Comparison of ENCODE assay signal across 8 cellular contexts in genomic region chr5:113293068-113293571, GRCh38.
DNase-seq lines count a peak whose midpoint lies in the region; ATAC-seq, FAIRE-seq and TF ChIP-seq lines count a peak whose summit lies in the region.

No MANE protein-coding gene starts in this region.

- no peak for TF ChIP-seq POLR2A in esophagus muscularis mucosa (IDR thresholded peaks at IDR 0.05; ENCODE audit: low read depth)

- peaks cover 4% of the 10 kb centered on the region for H3K79me2 ChIP-seq in osteoblast (ENCODE audit: insufficient read depth, low read length)

- DNase-seq in GM18507 (ENCODE audit: extremely low spot score, insufficient read length, low read depth) (no peak), Panc1 (ENCODE audit: low read depth, low spot score) (no peak), esophagus muscularis mucosa (ENCODE audit: extremely low spot score) (no peak), osteoblast (ENCODE audit: insufficient read length, low spot score, missing footprints) (peak; percentile 72), head of caudate nucleus (no peak), HUDEP-2 (lab: John Stamatoyannopoulos, UW; ENCODE audit: unreplicated experiment in 76 of 76) (no peak), amygdala (lab: John Stamatoyannopoulos, UW) (no peak)
- no peak for DNase-seq in effector CD8-positive, alpha-beta T cell (lab: John Stamatoyannopoulos, UW)

- 25% methylated on average over 8 of the region's 8 CpGs for WGBS in esophagus muscularis mucosa

- no peak for ATAC-seq in Panc1

- POLR2A ChIA-PET in Panc1 (lab: Charles Lee), result no interaction called here

- H3K4me2 ChIP-seq in osteoblast (ENCODE audit: insufficient read depth, low read length), result peak overlapping the region; percentile 95

- H3K4me3 ChIP-seq in Panc1 (ENCODE audit: low read depth in 2 of 2, low read length in 2 of 2) (peak overlapping the region; percentile 53 to 56; a peak in 2 of 4 replicates), esophagus muscularis mucosa (peak overlapping the region; percentile 80 to 97 (median 88)), osteoblast (ENCODE audit: insufficient read depth, low read length) (peak overlapping the region; percentile 78)

- H3K36me3 ChIP-seq in Panc1 (ENCODE audit: control insufficient read depth, insufficient read depth, low read length) (no peaks in the 10 kb centered on the region), esophagus muscularis mucosa (no peaks in the 10 kb centered on the region), osteoblast (ENCODE audit: insufficient read depth, low read length) (no peaks in the 10 kb centered on the region)

- intact Hi-C loops in Panc1 (cut with micrococcal nuclease; ENCODE audit: unreplicated experiment), result no loop called here
- intact Hi-C loops in esophagus muscularis mucosa (cut with DNase I), result no loop called here
- intact Hi-C loops in head of caudate nucleus (cut with DNase I), result no loop called here

- H2AFZ ChIP-seq in osteoblast (ENCODE audit: low read length), result peak overlapping the region; percentile 77

- no peaks in the 10 kb centered on the region for H3K9me3 ChIP-seq in Panc1 (ENCODE audit: control insufficient read depth, insufficient read depth, low read depth, low read length)
- H3K9me3 ChIP-seq in esophagus muscularis mucosa, result no peaks in the 10 kb centered on the region
- no peaks in the 10 kb centered on the region for H3K9me3 ChIP-seq in osteoblast (ENCODE audit: low read depth, low read length)

- TF ChIP-seq CTCF in Panc1 (IDR thresholded peaks at IDR 0.05), result no peak
- TF ChIP-seq CTCF in esophagus muscularis mucosa (IDR thresholded peaks at IDR 0.05), result no peak
- no peak for TF ChIP-seq CTCF in osteoblast (IDR thresholded peaks at IDR 0.05; ENCODE audit: extremely low read depth, low read depth, low read length)

- in situ Hi-C loops in Panc1 (cut with HindIII; ENCODE audit: low pct_unique_long_range_greater_than_20kb, low sequenced_read_pairs), result no loop called here

- peak; percentile 70 for FAIRE-seq in GM18507 (lab: Jason Lieb, UNC)

- no TSS peak for BruUV-seq in Panc1 (replicated peaks; lab: Mats Ljungman, UMichigan)

- peaks cover 7% of the 10 kb centered on the region for H4K20me1 ChIP-seq in osteoblast (ENCODE audit: insufficient read depth, low read length)

- H3K27ac ChIP-seq in Panc1 (ENCODE audit: low read length), result no peak overlapping the region
- peak overlapping the region in 2 of 4 donors; percentile 91 to 94 for H3K27ac ChIP-seq in esophagus muscularis mucosa (replicated peaks in 1 of 4)
- peak overlapping the region; percentile 74 for H3K27ac ChIP-seq in osteoblast (ENCODE audit: low read depth, low read length)

- CTCF ChIA-PET in Panc1 (lab: Charles Lee), result no interaction called here

- H3K27me3 ChIP-seq in Panc1 (ENCODE audit: control insufficient read depth, insufficient read depth, low read length) (peaks cover 45% of the 10 kb centered on the region), esophagus muscularis mucosa (no peaks in the 10 kb centered on the region), osteoblast (ENCODE audit: insufficient read depth, low read length) (peaks cover 3% of the 10 kb centered on the region)

- TF ChIP-seq EP300 in esophagus muscularis mucosa (IDR thresholded peaks at IDR 0.05), result no peak

- peaks cover 4% of the 10 kb centered on the region; the same call in 1 of the 2 replicates for H3K4me1 ChIP-seq in Panc1 (ENCODE audit: control insufficient read depth, insufficient read depth, low read length)
- peaks cover 19 to 29% (median 26%) of the 10 kb centered on the region in 4 donors for H3K4me1 ChIP-seq in esophagus muscularis mucosa
- H3K4me1 ChIP-seq in osteoblast (ENCODE audit: insufficient read depth, low read length), result peaks cover 15% of the 10 kb centered on the region
